ENCODE assay signal across 34 cellular contexts in the genomic region with DNA sequence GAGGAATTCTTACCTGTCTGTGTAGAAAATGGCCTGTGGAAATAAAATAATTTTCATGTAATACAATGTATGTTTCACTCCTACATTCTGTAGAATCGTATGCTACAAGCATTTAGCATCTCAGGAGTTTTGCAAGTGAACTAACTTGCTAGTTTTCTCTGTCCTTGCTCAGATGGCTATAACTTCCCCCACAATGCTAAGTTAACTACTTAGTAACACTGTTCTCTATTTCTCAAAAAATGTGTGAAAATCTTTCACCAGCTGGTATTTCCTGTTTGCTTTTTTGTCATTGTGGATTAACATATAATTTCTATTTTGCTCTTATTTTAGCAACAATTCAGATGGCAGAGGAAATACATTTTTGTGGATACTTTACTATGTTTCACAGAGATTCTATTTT. TPM values are rescaled to one million over a fixed set of nuclear protein-coding genes. Genes with fewer than 3 reads are reported as not detected.
"Had no signal": no experiment of that assay in that cellular context is flagged by ENCODE, and none has a peak within 500 bp of the region (broad histone marks: within the 10 kb centered on the region; RNA-seq: fewer than 3 reads in every experiment).

No MANE protein-coding gene starts in this region.

- H3K36me3 ChIP-seq: left lung, lower lobe of right lung, ovary, right atrium auricular region, right lobe of liver, tibial nerve, uterus had no signal

- H3K4me1 Mint-ChIP-seq: immature natural killer cell; naive thymus-derived CD8-positive, alpha-beta T cell; nephron progenitor cell; stimulated activated memory B cell treated with anti-CD40 and anti-IgM and Interleukin-4, amounts not matched to agents 10 μg/mL and 1 μg/mL and 100 μg/mL, for 72 hours; stimulated activated naive CD8-positive, alpha-beta T cell treated with anti-CD3 and anti-CD28 coated beads, Interleukin-15, amount 100 ng/mL, for 72 hours had no signal

- H3K4me1 ChIP-seq: left lung, lower lobe of right lung, right atrium auricular region, right lobe of liver, tibial nerve, uterus had no signal

- H3K27ac ChIP-seq: left lung, lower lobe of right lung, ovary, right atrium auricular region, right lobe of liver, tibial nerve, uterus had no signal

- H3K27me3 Mint-ChIP-seq: naive thymus-derived CD8-positive, alpha-beta T cell; progenitor cell of endocrine pancreas; stimulated activated memory B cell treated with anti-CD40 and anti-IgM and Interleukin-4, amounts not matched to agents 10 μg/mL and 1 μg/mL and 100 μg/mL, for 72 hours; stimulated activated naive CD8-positive, alpha-beta T cell treated with anti-CD3 and anti-CD28 coated beads, Interleukin-15, amount 100 ng/mL, for 72 hours; type B pancreatic cell had no signal

- H3K4me3 ChIP-seq: left lung, lower lobe of right lung, ovary, right atrium auricular region, right lobe of liver, smooth muscle cell, tibial nerve, uterus had no signal

- H3K27me3 ChIP-seq: left lung, ovary, right atrium auricular region, right lobe of liver, tibial nerve, uterus had no signal

- H3K27ac Mint-ChIP-seq: immature natural killer cell; naive thymus-derived CD8-positive, alpha-beta T cell; nephron progenitor cell; progenitor cell of endocrine pancreas; stimulated activated memory B cell treated with anti-CD40 and anti-IgM and Interleukin-4, amounts not matched to agents 10 μg/mL and 1 μg/mL and 100 μg/mL, for 72 hours; stimulated activated naive CD8-positive, alpha-beta T cell treated with anti-CD3 and anti-CD28 coated beads, Interleukin-15, amount 100 ng/mL, for 72 hours; type B pancreatic cell had no signal

- H3K36me3 Mint-ChIP-seq: immature natural killer cell; stimulated activated memory B cell treated with anti-CD40 and anti-IgM and Interleukin-4, amounts not matched to agents 10 μg/mL and 1 μg/mL and 100 μg/mL, for 72 hours; type B pancreatic cell had no signal

- ATAC-seq: left colon; left lung; lower lobe of right lung; naive thymus-derived CD8-positive, alpha-beta T cell; right lobe of liver; stimulated activated memory B cell treated with anti-CD40 and anti-IgM and Interleukin-4, amounts not matched to agents 10 μg/mL and 1 μg/mL and 100 μg/mL, for 72 hours; stimulated activated naive CD8-positive, alpha-beta T cell treated with anti-CD3 and anti-CD28 coated beads, Interleukin-15, amount 100 ng/mL, for 72 hours had no signal

- H3K4me3 Mint-ChIP-seq: immature natural killer cell; naive thymus-derived CD8-positive, alpha-beta T cell; nephron progenitor cell; stimulated activated memory B cell treated with anti-CD40 and anti-IgM and Interleukin-4, amounts not matched to agents 10 μg/mL and 1 μg/mL and 100 μg/mL, for 72 hours; stimulated activated naive CD8-positive, alpha-beta T cell treated with anti-CD3 and anti-CD28 coated beads, Interleukin-15, amount 100 ng/mL, for 72 hours; type B pancreatic cell had no signal

- DNase-seq: hypothalamus; immature natural killer cell; kidney; left colon; left lung; lower lobe of right lung; mammary epithelial cell; mesenchymal stem cell; naive thymus-derived CD8-positive, alpha-beta T cell; nephron progenitor cell; ovary; right lobe of liver; stimulated activated CD4-positive, alpha-beta T cell treated with anti-CD3 and anti-CD28 coated beads, Interleukin-1b, Interleukin-23, amount 100 ng/mL, for 48 hours; stimulated activated CD4-positive, alpha-beta T cell treated with anti-CD3 and anti-CD28 coated beads, Interleukin-2, amount 100 ng/mL, for 48 hours; stimulated activated CD4-positive, alpha-beta T cell treated with anti-CD3 and anti-CD28 coated beads, Interleukin-4, amount 100 ng/mL, for 4 hours; stimulated activated CD8-positive, alpha-beta memory T cell treated with anti-CD3 and anti-CD28 coated beads, Interleukin-4, amount 100 ng/mL, for 48 hours; stimulated activated naive CD4-positive, alpha-beta T cell treated with Interleukin-2 at 50 U/mL for 16 hours; stimulated activated naive CD8-positive, alpha-beta T cell treated with anti-CD3 and anti-CD28 coated beads, Interleukin-15, amount 100 ng/mL, for 72 hours; substantia nigra; uterus had no signal

- H3K4me2 ChIP-seq: smooth muscle cell had no signal

- H3K9me3 ChIP-seq: left lung, lower lobe of right lung, ovary, right atrium auricular region, right lobe of liver, tibial nerve, uterus had no signal

- H3K9me3 Mint-ChIP-seq: stimulated activated memory B cell treated with anti-CD40 and anti-IgM and Interleukin-4, amounts not matched to agents 10 μg/mL and 1 μg/mL and 100 μg/mL, for 72 hours; type B pancreatic cell had no signal

RNA-seq across cellular contexts. Expression of a gene that starts 4.4 kb away (rescaled TPM):
- total RNA-seq: kidney; left colon; left lung; liver; lower lobe of right lung; mammary epithelial cell; mucosa of gallbladder; naive thymus-derived CD8-positive, alpha-beta T cell; omental fat pad; ovary; progenitor cell of endocrine pancreas; pulmonary artery endothelial cell; renal cortical epithelial cell; right atrium auricular region; right lobe of liver; skeletal muscle tissue; smooth muscle cell; temporal lobe; tibial nerve; ureter; uterus had no signal

RNA-seq across cellular contexts. Expression of a gene that starts 9.4 kb away (rescaled TPM):
- total RNA-seq: kidney; left colon; left lung; liver; lower lobe of right lung; mammary epithelial cell; mucosa of gallbladder; naive thymus-derived CD8-positive, alpha-beta T cell; omental fat pad; ovary; progenitor cell of endocrine pancreas; pulmonary artery endothelial cell; renal cortical epithelial cell; right atrium auricular region; right lobe of liver; skeletal muscle tissue; smooth muscle cell; temporal lobe; tibial nerve; ureter; uterus had no signal

RNA-seq across cellular contexts. Expression of a gene that starts 17.6 kb away (rescaled TPM):
- total RNA-seq: kidney; left colon; left lung; liver; lower lobe of right lung; mammary epithelial cell; mucosa of gallbladder; naive thymus-derived CD8-positive, alpha-beta T cell; omental fat pad; ovary; progenitor cell of endocrine pancreas; pulmonary artery endothelial cell; renal cortical epithelial cell; right atrium auricular region; right lobe of liver; skeletal muscle tissue; smooth muscle cell; temporal lobe; tibial nerve; ureter; uterus had no signal

RNA-seq across cellular contexts. Expression of a gene that starts 45.1 kb away (rescaled TPM):
- total RNA-seq: kidney; left colon; left lung; liver; lower lobe of right lung; mammary epithelial cell; mucosa of gallbladder; naive thymus-derived CD8-positive, alpha-beta T cell; omental fat pad; ovary; progenitor cell of endocrine pancreas; pulmonary artery endothelial cell; renal cortical epithelial cell; right atrium auricular region; right lobe of liver; skeletal muscle tissue; smooth muscle cell; temporal lobe; tibial nerve; ureter; uterus had no signal
